ENCODE assay signal across 23 cellular contexts in the genomic region with DNA sequence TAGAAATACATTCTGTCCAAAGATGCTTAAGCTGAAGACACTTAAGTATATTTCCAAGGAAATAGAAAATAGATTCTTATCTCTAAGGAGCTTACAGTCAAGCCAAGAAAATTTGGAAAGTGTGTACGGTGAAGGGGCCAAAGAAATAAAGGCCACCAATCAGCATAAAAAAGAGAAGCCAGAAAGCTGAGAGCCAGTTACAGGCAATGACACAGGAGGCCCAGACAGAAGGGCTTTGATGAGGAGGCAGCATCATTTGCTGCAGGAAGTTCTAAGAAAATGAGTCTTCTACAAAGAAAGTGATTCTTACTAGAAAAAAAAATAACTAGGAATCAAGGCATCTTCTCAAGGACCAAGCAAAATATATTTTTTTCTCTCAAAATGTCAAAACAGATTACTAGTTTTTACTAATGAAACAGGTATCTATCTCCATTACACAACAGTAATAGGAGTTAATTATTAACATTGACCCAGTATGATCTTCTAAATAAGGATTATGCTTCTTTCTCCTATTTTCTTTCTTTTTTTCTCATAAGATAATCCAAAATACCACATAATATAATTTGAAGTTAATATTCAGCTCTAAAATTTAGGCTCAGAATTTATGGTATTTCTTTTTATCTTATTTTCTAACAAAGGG.
A peak's percentile ranks its signal among the peaks of the same experiment; 100 is the strongest.
DNase-seq lines count a peak whose midpoint lies in the region; ATAC-seq and TF ChIP-seq lines count a peak whose summit lies in the region.
"Had no signal": no experiment of that assay in that cellular context is flagged by ENCODE, and none has a peak within 500 bp of the region (broad histone marks: within the 10 kb centered on the region; RNA-seq: fewer than 3 reads in every experiment).

No MANE protein-coding gene starts in this region.

- TF ChIP-seq POLR2A in body of pancreas (IDR thresholded peaks at IDR 0.05), result no peak

- intact Hi-C loops in body of pancreas (cut with DNase I), result no loop called here
- intact Hi-C loops in Calu3 (cut with micrococcal nuclease; ENCODE audit: unreplicated experiment), result no loop called here

- no peak overlapping the region for H3K4me3 Mint-ChIP-seq in Calu3 (ENCODE audit: low read depth, unreplicated experiment)
- H3K4me3 Mint-ChIP-seq: B cell; CD4-positive, CD25-positive, alpha-beta regulatory T cell; HFFc6 had no signal

- H3K27ac ChIP-seq in body of pancreas, result peak overlapping the region in 1 of 4 donors; percentile 13

- H3K4me3 ChIP-seq in body of pancreas, result no peak overlapping the region
- H3K4me3 ChIP-seq: MG63 had no signal

- WGBS in body of pancreas, 2 donors, result 48 to 53% methylated on average over 1 of the region's 1 CpG

- no peaks in the 10 kb centered on the region for H3K36me3 ChIP-seq in body of pancreas (replicated peaks in 1 of 2; ENCODE audit: insufficient read depth in 1 of 2, low read depth in 2 of 2)
- H3K36me3 ChIP-seq: MG63 had no signal

- H3K27me3 Mint-ChIP-seq in Calu3 (ENCODE audit: unreplicated experiment), result no peaks in the 10 kb centered on the region
- H3K27me3 Mint-ChIP-seq: B cell had no signal

- H3K4me1 ChIP-seq in body of pancreas, result peaks cover 16% of the 10 kb centered on the region

- no peak for TF ChIP-seq CTCF in body of pancreas (IDR thresholded peaks at IDR 0.05)
- TF ChIP-seq CTCF in Calu3 (IDR thresholded peaks at IDR 0.05; ENCODE audit: unreplicated experiment), result no peak

- H3K9me3 ChIP-seq in body of pancreas, result no peaks in the 10 kb centered on the region
- H3K9me3 ChIP-seq: MG63 had no signal

- no TSS peak for BruUV-seq in Calu3 (replicated peaks; lab: Mats Ljungman, UMichigan)

- H3K9me3 Mint-ChIP-seq in Calu3 (ENCODE audit: low read depth, unreplicated experiment), result peaks cover 5% of the 10 kb centered on the region
- H3K9me3 Mint-ChIP-seq: HFFc6 had no signal

- peak; percentile 24 for ATAC-seq in body of pancreas
- peak; percentile 76 for ATAC-seq in left lobe of liver
- ATAC-seq: Panc1, Right ventricle myocardium inferior had no signal

- no peaks in the 10 kb centered on the region for H3K36me3 Mint-ChIP-seq in Calu3 (ENCODE audit: insufficient read depth, unreplicated experiment)
- H3K36me3 Mint-ChIP-seq: CD4-positive, CD25-positive, alpha-beta regulatory T cell had no signal

- CTCF ChIA-PET in Calu3 (lab: Charles Lee), result no interaction called here

- H3K27ac Mint-ChIP-seq in Calu3 (ENCODE audit: unreplicated experiment), result no peak overlapping the region
- H3K27ac Mint-ChIP-seq: B cell; CD4-positive, CD25-positive, alpha-beta regulatory T cell; HFFc6 had no signal

- DNase-seq in NCI-H82 (lab: John Stamatoyannopoulos, UW), result peak; percentile 15
- DNase-seq in NCI-H82 treated with DMSO at 0.1 percent for 48 hours (lab: John Stamatoyannopoulos, UW; ENCODE audit: unreplicated experiment), result no peak
- no peak for DNase-seq in body of pancreas
- DNase-seq in left lobe of liver (ENCODE audit: low spot score), result no peak
- peak; percentile 52 for DNase-seq in renal cortical epithelial cell (ENCODE audit: low read depth)
- DNase-seq in MV-4-11 (lab: John Stamatoyannopoulos, UW), result no peak
- no peak for DNase-seq in Calu3
- DNase-seq in SW 1271 (lab: John Stamatoyannopoulos, UW), result no peak
- DNase-seq: 8988T, DMS79, H7, HFFc6, IMR-90, MG63, NCI-H1092, NCI-H146, NCI-H2029 treated with DMSO at 0.1 percent for 48 hours, NCI-H2171, NCI-H526 had no signal

- H3K4me1 Mint-ChIP-seq in Calu3 (ENCODE audit: low read depth, unreplicated experiment), result peaks cover 18% of the 10 kb centered on the region
- H3K4me1 Mint-ChIP-seq: B cell; CD4-positive, CD25-positive, alpha-beta regulatory T cell had no signal

- H3K27me3 ChIP-seq in body of pancreas, result no peaks in the 10 kb centered on the region
- H3K27me3 ChIP-seq: MG63 had no signal

Comparison
In these comparisons a context has a peak if more than half of its experiments do, and no peak if none do; other contexts are left out.
1. DNase-seq: peak in NCI-H82 (single experiment) and renal cortical epithelial cell (single experiment); none in NCI-H82 treated with DMSO at 0.1 percent for 48 hours (single experiment), body of pancreas (0 of 4), left lobe of liver (single experiment), MV-4-11 (single experiment), Calu3 (single experiment) and SW 1271 (0 of 2).